10 cellular contexts compared by ENCODE assay signal in the genomic region with DNA sequence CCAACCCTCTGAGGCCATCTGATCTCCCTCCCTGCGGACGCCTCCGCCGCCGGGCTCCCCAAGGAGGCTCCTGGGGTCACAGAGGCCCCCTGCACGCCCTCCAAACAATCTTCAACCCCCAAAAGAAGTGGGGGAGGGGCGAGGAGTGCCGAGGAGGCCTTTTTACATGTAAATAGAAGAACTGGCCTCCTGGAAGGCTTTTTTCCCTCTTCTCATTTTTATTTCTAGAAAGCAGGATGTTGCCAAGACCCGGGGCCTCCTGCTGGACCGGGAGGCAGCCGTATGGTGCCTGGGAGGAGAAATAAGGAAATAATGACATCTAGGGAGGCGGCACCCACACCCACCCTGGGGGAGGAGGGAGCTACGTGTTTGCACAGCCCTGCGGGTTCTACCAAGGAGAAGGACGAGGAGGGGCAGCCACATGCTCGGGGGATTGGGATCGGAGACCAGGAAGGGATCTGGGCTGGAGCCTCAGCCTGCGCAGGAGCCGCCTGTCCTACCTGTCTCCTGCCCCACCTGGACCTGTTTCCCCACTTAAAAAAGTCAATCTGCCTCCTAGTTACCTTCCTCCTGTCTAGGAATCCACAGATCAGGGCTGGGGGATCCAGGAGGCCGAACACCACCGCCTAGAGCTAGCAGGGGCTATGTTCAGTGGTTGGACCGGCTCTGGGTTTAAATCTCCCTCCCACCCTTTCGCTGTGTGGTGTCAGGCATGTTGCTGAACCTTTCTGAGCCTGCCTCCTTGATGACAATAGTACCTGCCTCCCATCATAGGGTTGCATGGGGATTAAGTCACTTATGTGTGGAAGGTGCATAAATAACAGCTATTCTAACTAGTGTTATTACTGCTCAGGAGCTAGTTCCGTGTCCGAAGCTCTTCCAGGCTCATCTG.
A peak's percentile ranks its signal among the peaks of the same experiment; 100 is the strongest.
DNase-seq lines count a peak whose midpoint lies in the region; ATAC-seq, FAIRE-seq and TF ChIP-seq lines count a peak whose summit lies in the region.
"Had no signal": no experiment of that assay in that cellular context is flagged by ENCODE, and none has a peak within 500 bp of the region (broad histone marks: within the 10 kb centered on the region; RNA-seq: fewer than 3 reads in every experiment).

No MANE protein-coding gene starts in this region.

- H3K79me2 ChIP-seq in K562 (ENCODE audit: control insufficient read depth, insufficient read depth, low read length) = peaks cover 8% of the 10 kb centered on the region; the same call in 2 of the 3 replicates

- H3K27ac ChIP-seq in K562 (ENCODE audit: extremely low read depth, low read depth, low read length) = peak overlapping the region; percentile 72

- peak overlapping the region; percentile 58 for H2AFZ ChIP-seq in K562 (ENCODE audit: low read depth, low read length)

- H3K27me3 ChIP-seq in K562 (ENCODE audit: control insufficient read depth in 2 of 2, insufficient read depth in 2 of 2, low read length in 2 of 2) = no peaks in the 10 kb centered on the region

- no TSS peak for BruUV-seq in K562 (replicated peaks; lab: Mats Ljungman, UMichigan)

- peak in 1 of 3 experiments; percentile 4; a peak in 1 of 6 replicates for TF ChIP-seq CTCF in K562 (IDR thresholded peaks at IDR 0.05 in 2 of 3, conservative IDR thresholded peaks at IDR 0.05 in 1 of 3; ENCODE audit: insufficient read depth in 2 of 3, low read depth in 1 of 3, low read length in 3 of 3)

- peak overlapping the region; percentile 66 for H3K4me2 ChIP-seq in K562 (ENCODE audit: insufficient read depth, low read length)

- TF ChIP-seq EP300 in K562 (IDR thresholded peaks at IDR 0.05; ENCODE audit: low read length) = 0 out of 2 replicates have a peak, but pooled peaks have one; percentile 1

- peak overlapping the region; percentile 60 to 89 for H3K9ac ChIP-seq in K562 (ENCODE audit: insufficient read depth in 1 of 2, low read depth in 2 of 2, low read length in 2 of 2)

- ATAC-seq in K562 (peak; percentile 58), GM21423 (IDR thresholded peaks at IDR 0.05; ENCODE audit: unreplicated experiment) (no peak), GM21515 (IDR thresholded peaks at IDR 0.05; ENCODE audit: unreplicated experiment) (no peak)

- no peaks in the 10 kb centered on the region for H3K9me3 ChIP-seq in K562 (replicated peaks; ENCODE audit: control insufficient read depth, insufficient read depth, low read depth, low read length)

- POLR2A ChIA-PET in K562 (lab: Yijun Ruan, JAX) = interaction anchor here (0.7 to 1.9 kb wide), 11 partner anchors 9 to 244 kb away, joined by 3 to 7 read pairs (median 3); no protein-coding TSS in a partner anchor

- no peaks in the 10 kb centered on the region for H3K36me3 ChIP-seq in K562 (ENCODE audit: control insufficient read depth, insufficient read depth, low read length)

- 35% methylated on average over 22 of the region's 25 CpGs for WGBS in K562 (ENCODE audit: insufficient coverage, low coverage, missing lambda C conversion rate)

- CTCF ChIA-PET in K562 (lab: Yijun Ruan, JAX; ENCODE audit: low intra/inter-chr PET ratio) = interaction anchor here (0.6 kb wide), 2 partner anchors 103 to 120 kb away, joined by 3 read pairs; no protein-coding TSS in a partner anchor

- in situ Hi-C loops in K562 (cut with MboI) = loop anchor here (5.0 kb wide), 1 partner anchor 335 kb away; no protein-coding TSS in a partner anchor

- H3K4me1 ChIP-seq in K562 (replicated peaks in 1 of 2; ENCODE audit: control insufficient read depth in 2 of 2, insufficient read depth in 2 of 2, low read length in 2 of 2) = peaks cover 26 to 57% of the 10 kb centered on the region in 2 experiments

- H3K9me1 ChIP-seq in K562 (ENCODE audit: control insufficient read depth, insufficient read depth, low read length) = no peaks in the 10 kb centered on the region

- no peaks in the 10 kb centered on the region for H4K20me1 ChIP-seq in K562 (replicated peaks; ENCODE audit: control insufficient read depth, insufficient read depth, low read length)

- peak in 1 of 2 experiments; percentile 10; a peak in 1 of 4 replicates for TF ChIP-seq RAD21 in K562 (CRISPR knock-in tag; conservative IDR thresholded peaks at IDR 0.05 in 1 of 2, IDR thresholded peaks at IDR 0.05 in 1 of 2)

- H3K4me3 ChIP-seq in K562 = peak overlapping the region; percentile 7; the same call in 1 of the 2 replicates

- TF ChIP-seq POLR2A in K562 (conservative IDR thresholded peaks at IDR 0.05) = no peak

- FAIRE-seq in K562 (lab: Jason Lieb, UNC) = no peak
- FAIRE-seq: endothelial cell of umbilical vein had no signal

- intact Hi-C loops in K562 (cut with micrococcal nuclease) = no loop called here

- DNase-seq in AG08395 (ENCODE audit: low spot score) = peak; percentile 35
- DNase-seq in MV-4-11 (lab: John Stamatoyannopoulos, UW) = peak; percentile 63
- DNase-seq in K562 (ENCODE audit: extremely low read depth in 1 of 4, low spot score in 3 of 4) = peak; percentile 73 to 86 (median 80)
- DNase-seq in mucosa of gallbladder (ENCODE audit: low spot score) = peak; percentile 58
- no peak for DNase-seq in pons (ENCODE audit: low spot score)
- no peak for DNase-seq in GOT3 (lab: John Stamatoyannopoulos, UW)
- DNase-seq: activated CD4-positive, alpha-beta T cell treated with anti-CD3 and anti-CD28 coated beads, Interleukin-2, amount 50 U/mL, for 4 hours had no signal

TF ChIP-seq in K562, 482 proteins besides CTCF, POLR2A, EP300 and RAD21 (continues in another document):
- TF ChIP-seq SMARCA5 (IDR thresholded peaks at IDR 0.05) (peak; percentile 74; the same call in 1 of the 2 replicates), FOXA3 (CRISPR knock-in tag; conservative IDR thresholded peaks at IDR 0.05 in 1 of 2, IDR thresholded peaks at IDR 0.05 in 1 of 2) (no peak; a peak in 1 of 4 replicates), CBX3 (IDR thresholded peaks at IDR 0.05; ENCODE audit: borderline replicate concordance in 1 of 2, low read length in 2 of 2) (0 out of 3 replicates have a peak, but pooled peaks of 1 of the 2 experiments have one; percentile 17), ZNF253 (CRISPR knock-in tag; conservative IDR thresholded peaks at IDR 0.05) (no peak), SRSF3 (IDR thresholded peaks at IDR 0.05; ENCODE audit: insufficient read depth, low read length) (no peak), PURB (CRISPR knock-in tag; IDR thresholded peaks at IDR 0.05; ENCODE audit: low read depth) (no peak), NR4A1 (CRISPR knock-in tag; IDR thresholded peaks at IDR 0.05) (no peak), NR4A1 (tag; IDR thresholded peaks at IDR 0.05) (no peak), RBFOX2 (IDR thresholded peaks at IDR 0.05; ENCODE audit: low read depth, low read length) (peak; percentile 51), PHF8 (IDR thresholded peaks at IDR 0.05; ENCODE audit: borderline replicate concordance, low read length) (peak; percentile 15; the same call in 1 of the 2 replicates), RFX7 (CRISPR knock-in tag; IDR thresholded peaks at IDR 0.05) (peak; percentile 59; the same call in 1 of the 2 replicates), ZFP36 (IDR thresholded peaks at IDR 0.05; ENCODE audit: low read depth, low read length, partially characterized antibody) (peak; percentile 72), MTA3 (IDR thresholded peaks at IDR 0.05; ENCODE audit: borderline replicate concordance) (no peak), SMARCA4 (IDR thresholded peaks at IDR 0.05) (0 out of 2 replicates have a peak, but pooled peaks have one; percentile 25), U2AF2 (optimal IDR thresholded peaks at IDR 0.05; ENCODE audit: low read depth, low read length) (no peak), TBL1XR1 (IDR thresholded peaks at IDR 0.05; ENCODE audit: low read length in 2 of 2) (no peak), THRAP3 (IDR thresholded peaks at IDR 0.05; ENCODE audit: borderline replicate concordance) (no peak), NR1H2 (CRISPR knock-in tag; IDR thresholded peaks at IDR 0.05) (no peak), ETV1 (tag; conservative IDR thresholded peaks at IDR 0.05; ENCODE audit: low read depth) (no peak), ZNF184 (CRISPR knock-in tag; IDR thresholded peaks at IDR 0.05) (no peak)
- TF ChIP-seq, protein P1, sequence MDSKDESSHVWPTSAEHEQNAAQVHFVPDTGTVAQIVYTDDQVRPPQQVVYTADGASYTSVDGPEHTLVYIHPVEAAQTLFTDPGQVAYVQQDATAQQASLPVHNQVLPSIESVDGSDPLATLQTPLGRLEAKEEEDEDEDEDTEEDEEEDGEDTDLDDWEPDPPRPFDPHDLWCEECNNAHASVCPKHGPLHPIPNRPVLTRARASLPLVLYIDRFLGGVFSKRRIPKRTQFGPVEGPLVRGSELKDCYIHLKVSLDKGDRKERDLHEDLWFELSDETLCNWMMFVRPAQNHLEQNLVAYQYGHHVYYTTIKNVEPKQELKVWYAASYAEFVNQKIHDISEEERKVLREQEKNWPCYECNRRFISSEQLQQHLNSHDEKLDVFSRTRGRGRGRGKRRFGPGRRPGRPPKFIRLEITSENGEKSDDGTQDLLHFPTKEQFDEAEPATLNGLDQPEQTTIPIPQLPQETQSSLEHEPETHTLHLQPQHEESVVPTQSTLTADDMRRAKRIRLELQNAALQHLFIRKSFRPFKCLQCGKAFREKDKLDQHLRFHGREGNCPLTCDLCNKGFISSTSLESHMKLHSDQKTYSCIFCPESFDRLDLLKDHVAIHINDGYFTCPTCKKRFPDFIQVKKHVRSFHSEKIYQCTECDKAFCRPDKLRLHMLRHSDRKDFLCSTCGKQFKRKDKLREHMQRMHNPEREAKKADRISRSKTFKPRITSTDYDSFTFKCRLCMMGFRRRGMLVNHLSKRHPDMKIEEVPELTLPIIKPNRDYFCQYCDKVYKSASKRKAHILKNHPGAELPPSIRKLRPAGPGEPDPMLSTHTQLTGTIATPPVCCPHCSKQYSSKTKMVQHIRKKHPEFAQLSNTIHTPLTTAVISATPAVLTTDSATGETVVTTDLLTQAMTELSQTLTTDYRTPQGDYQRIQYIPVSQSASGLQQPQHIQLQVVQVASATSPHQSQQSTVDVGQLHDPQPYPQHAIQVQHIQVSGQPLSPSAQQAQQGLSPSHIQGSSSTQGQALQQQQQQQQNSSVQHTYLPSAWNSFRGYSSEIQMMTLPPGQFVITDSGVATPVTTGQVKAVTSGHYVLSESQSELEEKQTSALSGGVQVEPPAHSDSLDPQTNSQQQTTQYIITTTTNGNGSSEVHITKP (IDR thresholded peaks at IDR 0.05; ENCODE audit: partially characterized antibody) = peak; percentile 91
- TF ChIP-seq, protein P2, sequence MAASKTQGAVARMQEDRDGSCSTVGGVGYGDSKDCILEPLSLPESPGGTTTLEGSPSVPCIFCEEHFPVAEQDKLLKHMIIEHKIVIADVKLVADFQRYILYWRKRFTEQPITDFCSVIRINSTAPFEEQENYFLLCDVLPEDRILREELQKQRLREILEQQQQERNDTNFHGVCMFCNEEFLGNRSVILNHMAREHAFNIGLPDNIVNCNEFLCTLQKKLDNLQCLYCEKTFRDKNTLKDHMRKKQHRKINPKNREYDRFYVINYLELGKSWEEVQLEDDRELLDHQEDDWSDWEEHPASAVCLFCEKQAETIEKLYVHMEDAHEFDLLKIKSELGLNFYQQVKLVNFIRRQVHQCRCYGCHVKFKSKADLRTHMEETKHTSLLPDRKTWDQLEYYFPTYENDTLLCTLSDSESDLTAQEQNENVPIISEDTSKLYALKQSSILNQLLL (CRISPR knock-in tag; IDR thresholded peaks at IDR 0.05; ENCODE audit: borderline replicate concordance) = no peak

Comparison
In these comparisons a context has a peak if more than half of its experiments do, and no peak if none do; other contexts are left out.
1. DNase-seq: peak in AG08395 (single experiment), MV-4-11 (single experiment), K562 (4 of 4) and mucosa of gallbladder (single experiment); none in pons (single experiment) and GOT3 (single experiment).